9 cellular contexts compared by ENCODE assay signal in genomic region chr19:42421591-42422031, GRCh38. TPM values are rescaled to one million over a fixed set of nuclear protein-coding genes. Genes with fewer than 3 reads are reported as not detected.
DNase-seq lines count a peak whose midpoint lies in the region; ATAC-seq and TF ChIP-seq lines count a peak whose summit lies in the region.
"Had no signal": no experiment of that assay in that cellular context is flagged by ENCODE, and none has a peak within 500 bp of the region (broad histone marks: within the 10 kb centered on the region; RNA-seq: fewer than 3 reads in every experiment).

No MANE protein-coding gene starts in this region.

- DNase-seq in GM23248 (peak; percentile 48), esophagus muscularis mucosa (ENCODE audit: extremely low spot score) (no peak), psoas muscle (no peak), DMS153 (lab: John Stamatoyannopoulos, UW) (no peak), NCI-H69 (lab: John Stamatoyannopoulos, UW) (no peak), SKM-1 (lab: John Stamatoyannopoulos, UW; ENCODE audit: unreplicated experiment) (no peak)
- no peak for DNase-seq in activated CD8-positive, alpha-beta memory T cell treated with anti-CD3 and anti-CD28 coated beads for 24 hours
- DNase-seq: IMR-90 had no signal

- H3K27ac ChIP-seq in GM23248, result no peak overlapping the region
- no peak overlapping the region; the same call in 1 of the 2 replicates for H3K27ac ChIP-seq in SU-DHL-6 (ENCODE audit: low read depth, low read length)
- peak overlapping the region; percentile 30 to 81 (median 56) for H3K27ac ChIP-seq in esophagus muscularis mucosa (replicated peaks in 1 of 4)
- H3K27ac ChIP-seq in psoas muscle, result peak overlapping the region; percentile 46

- no peaks in the 10 kb centered on the region for H3K27me3 ChIP-seq in GM23248 (replicated peaks; ENCODE audit: insufficient read depth)
- H3K27me3 ChIP-seq in SU-DHL-6 (ENCODE audit: low read length), result no peaks in the 10 kb centered on the region
- H3K27me3 ChIP-seq in esophagus muscularis mucosa, result no peaks in the 10 kb centered on the region
- peaks cover 0 to 44% (median 8%) of the 10 kb centered on the region in 3 donors for H3K27me3 ChIP-seq in psoas muscle (ENCODE audit: insufficient read depth in 3 of 3, low read length in 2 of 3)

- H2AFZ ChIP-seq in GM23248, result no peak overlapping the region
- no peak overlapping the region for H2AFZ ChIP-seq in SU-DHL-6 (ENCODE audit: low read depth, low read length, severe bottlenecking)

- H3K4me3 ChIP-seq in GM23248 (no peak overlapping the region), SU-DHL-6 (ENCODE audit: insufficient read depth, low read length, poor library complexity, severe bottlenecking) (peak overlapping the region; percentile 64), esophagus muscularis mucosa (no peak overlapping the region), psoas muscle (peak overlapping the region; percentile 61)

- H3K9ac ChIP-seq in GM23248 (no peak overlapping the region), SU-DHL-6 (ENCODE audit: low read length) (peak overlapping the region; percentile 69)

- 60 to 62% methylated on average over 9 of the region's 9 CpGs for WGBS in GM23248 (ENCODE audit: low coverage in 1 of 2, low lambda C conversion rate in 2 of 2, missing lambda C conversion rate in 2 of 2), 2 experiments
- WGBS in esophagus muscularis mucosa, result 76% methylated on average over 7 of the region's 9 CpGs
- 65 to 67% (median 65%) methylated on average over 9 of the region's 9 CpGs for WGBS in psoas muscle, 3 donors

- no peaks in the 10 kb centered on the region for H4K20me1 ChIP-seq in GM23248 (ENCODE audit: insufficient read depth)
- no peaks in the 10 kb centered on the region for H4K20me1 ChIP-seq in SU-DHL-6 (ENCODE audit: low read depth, low read length)

- in situ Hi-C loops in GM23248 (cut with MboI), result no loop called here

- no peaks in the 10 kb centered on the region for H3K9me3 ChIP-seq in GM23248 (ENCODE audit: low read depth)
- no peaks in the 10 kb centered on the region for H3K9me3 ChIP-seq in SU-DHL-6 (ENCODE audit: insufficient read depth, low read length)
- H3K9me3 ChIP-seq in esophagus muscularis mucosa, result no peaks in the 10 kb centered on the region
- H3K9me3 ChIP-seq in psoas muscle, result no peaks in the 10 kb centered on the region

- H3K4me2 ChIP-seq in GM23248 (ENCODE audit: unreplicated experiment), result no peak overlapping the region
- H3K4me2 ChIP-seq in SU-DHL-6 (ENCODE audit: low read depth, low read length, poor library complexity, severe bottlenecking), result peak overlapping the region; percentile 71

- no peaks in the 10 kb centered on the region for H3K4me1 ChIP-seq in GM23248 (ENCODE audit: insufficient read depth)
- H3K4me1 ChIP-seq in esophagus muscularis mucosa, result peaks cover 36 to 45% (median 43%) of the 10 kb centered on the region in 4 donors
- H3K4me1 ChIP-seq in psoas muscle, result peaks cover 6% of the 10 kb centered on the region

- TF ChIP-seq POLR2A in esophagus muscularis mucosa (IDR thresholded peaks at IDR 0.05; ENCODE audit: low read depth), result no peak

- H3K36me3 ChIP-seq in GM23248 (ENCODE audit: low read depth), result no peaks in the 10 kb centered on the region
- no peaks in the 10 kb centered on the region for H3K36me3 ChIP-seq in SU-DHL-6 (ENCODE audit: low read length)
- peaks cover 0 to 4% (median 0%) of the 10 kb centered on the region in 4 donors for H3K36me3 ChIP-seq in esophagus muscularis mucosa
- H3K36me3 ChIP-seq in psoas muscle (ENCODE audit: insufficient read depth in 1 of 2, low read depth in 1 of 2), result no peaks in the 10 kb centered on the region

- TF ChIP-seq EP300 in esophagus muscularis mucosa (IDR thresholded peaks at IDR 0.05), result no peak

- H3F3A ChIP-seq in GM23248 (ENCODE audit: insufficient read depth) (no peaks in the 10 kb centered on the region), SU-DHL-6 (ENCODE audit: insufficient read depth) (no peaks in the 10 kb centered on the region)

- TF ChIP-seq CTCF in SU-DHL-6 (IDR thresholded peaks at IDR 0.05; ENCODE audit: insufficient read depth, low read length, poor library complexity, severe bottlenecking) (no peak), esophagus muscularis mucosa (IDR thresholded peaks at IDR 0.05) (no peak), psoas muscle (IDR thresholded peaks at IDR 0.05) (no peak)

- H3K79me2 ChIP-seq in GM23248 (ENCODE audit: insufficient read depth) (no peaks in the 10 kb centered on the region), SU-DHL-6 (ENCODE audit: insufficient read depth, low read length) (peaks cover 16% of the 10 kb centered on the region)

- ATAC-seq in psoas muscle, result peak in 1 of 4 donors; percentile 24

- H3K9me2 ChIP-seq in GM23248 (ENCODE audit: insufficient read depth) (no peaks in the 10 kb centered on the region), SU-DHL-6 (replicated peaks; ENCODE audit: insufficient read depth, low read length) (no peaks in the 10 kb centered on the region)

- intact Hi-C loops in esophagus muscularis mucosa (cut with DNase I) (no loop called here), psoas muscle (cut with DNase I) (no loop called here)

RNA-seq across cellular contexts. Expression of gene LIPE, which starts 5.6 kb away (rescaled TPM):
- total RNA-seq in GM23248 (2014; rRNA removed; shearing (Covaris generic)), result 0.22 and 0.51 TPM in 2 replicates
- polyA plus RNA-seq in GM23248 (2016; fragmentation: Nextera tagmentation; extraction: Ambion mirVana) (0.61 and 1.1 TPM in 2 replicates), psoas muscle (10 to 100 TPM in 1 of 3 donors, 1 to 10 TPM in 2; 6.4 to 14.2 (median 9.3) TPM)
- total RNA-seq in esophagus muscularis mucosa (10 to 100 TPM in 1 of 4 donors, 1 to 10 TPM in 3; 3.6 to 10.6 (median 5.9) TPM), psoas muscle (10 to 100 TPM in 2 of 4 donors, 1 to 10 TPM in 2; 5.3 to 27.7 (median 10.5) TPM)

RNA-seq across cellular contexts. Expression of gene CXCL17, which starts 21.1 kb away (rescaled TPM):
- not detected in 2 replicates for total RNA-seq in GM23248 (2014; rRNA removed; shearing (Covaris generic))
- polyA plus RNA-seq in GM23248 (2016; fragmentation: Nextera tagmentation; extraction: Ambion mirVana) (not detected in 2 replicates), psoas muscle (under 1 TPM in 2 of 3 donors, not detected in 1; 0.05 to 0.11 TPM)
- total RNA-seq in esophagus muscularis mucosa (1 to 10 TPM in 1 of 4 donors, not detected in 3; 1.2 TPM), psoas muscle (not detected)
- total RNA-seq: IMR-90 had no signal
- polyA plus RNA-seq: IMR-90 had no signal

RNA-seq across cellular contexts. Expression of gene CNFN, which starts 31.5 kb away (rescaled TPM):
- total RNA-seq in GM23248 (2014; rRNA removed; shearing (Covaris generic)), result not detected in 2 replicates
- polyA plus RNA-seq in GM23248 (2016; fragmentation: Nextera tagmentation; extraction: Ambion mirVana) (0.82 and 1.1 TPM in 2 replicates), psoas muscle (1 to 10 TPM in 1 of 3 donors, under 1 TPM in 2; 0.24 to 1.0 (median 0.84) TPM)
- total RNA-seq in esophagus muscularis mucosa (1 to 10 TPM in 1 of 4 donors, under 1 TPM in 1, not detected in 2; 0.92 to 2.5 TPM), psoas muscle (not detected)
- total RNA-seq: IMR-90 had no signal

Comparison
In these comparisons a context has a peak if more than half of its experiments do, and no peak if none do; other contexts are left out.
1. H3K27ac ChIP-seq: peak in esophagus muscularis mucosa (4 of 4) and psoas muscle (single experiment); none in GM23248 (single experiment) and SU-DHL-6 (single experiment).
2. H3K4me3 ChIP-seq: peak in SU-DHL-6 (single experiment) and psoas muscle (single experiment); none in GM23248 (single experiment) and esophagus muscularis mucosa (0 of 4).